ENCODE assay signal across 1 cellular context in genomic region chr17:43958953-43959352, GRCh38.
TF ChIP-seq lines count a peak whose summit lies in the region.

No MANE protein-coding gene starts in this region.

TF ChIP-seq in A549, 52 proteins besides CTCF, POLR2A, EP300 and RAD21:
- TF ChIP-seq, protein P1, sequence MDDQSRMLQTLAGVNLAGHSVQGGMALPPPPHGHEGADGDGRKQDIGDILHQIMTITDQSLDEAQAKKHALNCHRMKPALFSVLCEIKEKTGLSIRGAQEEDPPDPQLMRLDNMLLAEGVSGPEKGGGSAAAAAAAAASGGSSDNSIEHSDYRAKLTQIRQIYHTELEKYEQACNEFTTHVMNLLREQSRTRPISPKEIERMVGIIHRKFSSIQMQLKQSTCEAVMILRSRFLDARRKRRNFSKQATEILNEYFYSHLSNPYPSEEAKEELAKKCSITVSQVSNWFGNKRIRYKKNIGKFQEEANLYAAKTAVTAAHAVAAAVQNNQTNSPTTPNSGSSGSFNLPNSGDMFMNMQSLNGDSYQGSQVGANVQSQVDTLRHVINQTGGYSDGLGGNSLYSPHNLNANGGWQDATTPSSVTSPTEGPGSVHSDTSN (IDR thresholded peaks at IDR 0.05) = no peak
- peak; percentile 41 for TF ChIP-seq MAFK (IDR thresholded peaks at IDR 0.05; ENCODE audit: partially characterized antibody)
TF ChIP-seq in A549: peak in this region for 1.
